ENCODE assay signal across 25 cellular contexts in genomic region chr4:148238086-148238485, GRCh38.
"Had no signal": no experiment of that assay in that cellular context is flagged by ENCODE, and none has a peak within 500 bp of the region (broad histone marks: within the 10 kb centered on the region; RNA-seq: fewer than 3 reads in every experiment).

No MANE protein-coding gene starts in this region.

- H3K36me3 Mint-ChIP-seq: stimulated activated effector memory CD8-positive, alpha-beta T cell treated with anti-CD3 and anti-CD28 coated beads, Interleukin-12 subunit alpha, Interleukin-12 subunit beta, amount 100 ng/mL, for 72 hours had no signal

- ATAC-seq: activated CD8-positive, alpha-beta T cell treated with anti-CD3 and anti-CD28 coated beads, Interleukin-2, amount 10 ng/mL, durations not matched to agents 7 days and 5 days; lower lobe of right lung; naive thymus-derived CD4-positive, alpha-beta T cell; stimulated activated effector memory CD8-positive, alpha-beta T cell treated with anti-CD3 and anti-CD28 coated beads, Interleukin-12 subunit alpha, Interleukin-12 subunit beta, amount 100 ng/mL, for 72 hours had no signal

- H3K4me3 ChIP-seq: heart left ventricle, lower lobe of right lung, mucosa of descending colon, right lobe of liver, stomach, transverse colon had no signal

- H3K4me3 Mint-ChIP-seq: activated CD4-positive, alpha-beta T cell treated with anti-CD3 and anti-CD28 coated beads, Interleukin-2, amount 10 ng/mL, durations not matched to agents 7 days and 5 days; activated CD8-positive, alpha-beta T cell treated with anti-CD3 and anti-CD28 coated beads, Interleukin-2, amount 10 ng/mL, durations not matched to agents 7 days and 5 days; activated naive CD8-positive, alpha-beta T cell; neural crest cell; stimulated activated effector memory CD8-positive, alpha-beta T cell treated with anti-CD3 and anti-CD28 coated beads, Interleukin-12 subunit alpha, Interleukin-12 subunit beta, amount 100 ng/mL, for 72 hours; T-helper 2 cell treated with Interferon-gamma antibody and Interleukin-4, amounts not matched to agents 5 μg/mL and 100 μg/mL, for 36 hours had no signal

- H3K9me3 Mint-ChIP-seq: activated CD4-positive, alpha-beta T cell treated with anti-CD3 and anti-CD28 coated beads, Interleukin-2, amount 10 ng/mL, durations not matched to agents 7 days and 5 days; activated T-helper 2 cell treated with anti-CD3 and anti-CD28 coated beads, Interferon-gamma antibody, Interleukin-2, Interleukin-4, amounts not matched to agents 10 μg/mL and 5 μg/mL and 100 μg/mL, durations not matched to agents 14 hours and 24 hours and 36 hours; stimulated activated effector memory CD8-positive, alpha-beta T cell treated with anti-CD3 and anti-CD28 coated beads, Interleukin-12 subunit alpha, Interleukin-12 subunit beta, amount 100 ng/mL, for 72 hours; T-helper 2 cell treated with Interferon-gamma antibody and Interleukin-4, amounts not matched to agents 5 μg/mL and 100 μg/mL, for 36 hours had no signal

- DNase-seq: activated CD4-positive, alpha-beta T cell treated with anti-CD3 and anti-CD28 coated beads, Interleukin-2, amount 10 ng/mL, durations not matched to agents 7 days and 5 days; activated CD4-positive, CD25-positive, alpha-beta regulatory T cell treated with anti-CD3 and anti-CD28 coated beads, Interleukin-2, amount 50 U/mL, for 72 hours; activated CD8-positive, alpha-beta T cell treated with anti-CD3 and anti-CD28 coated beads, Interleukin-2, amount 10 ng/mL, durations not matched to agents 7 days and 5 days; activated naive CD4-positive, alpha-beta T cell; activated T-cell treated with anti-CD3 and anti-CD28 coated beads, Interleukin-2, amount 50 U/mL, for 1 hour; amygdala; effector CD4-positive, alpha-beta T cell; erythroblast; heart left ventricle; lower lobe of right lung; mesendoderm; naive thymus-derived CD4-positive, alpha-beta T cell; occipital lobe; posterior cingulate gyrus; right lobe of liver; stimulated activated CD4-positive, alpha-beta T cell treated with anti-CD3 and anti-CD28 coated beads, Interleukin-2, amount 100 ng/mL, for 24 hours; stomach; WERI-Rb-1 had no signal

- H3K27me3 Mint-ChIP-seq: activated CD4-positive, alpha-beta T cell treated with anti-CD3 and anti-CD28 coated beads, Interleukin-2, amount 10 ng/mL, durations not matched to agents 7 days and 5 days; activated naive CD8-positive, alpha-beta T cell; naive thymus-derived CD4-positive, alpha-beta T cell had no signal

- H3K4me1 Mint-ChIP-seq: neural crest cell had no signal
